ENCODE assay signal across 12 cellular contexts in genomic region chr19:41334793-41335192, GRCh38. TPM values are rescaled to one million over a fixed set of nuclear protein-coding genes. Genes with fewer than 3 reads are reported as not detected.
A peak's percentile ranks its signal among the peaks of the same experiment; 100 is the strongest.
DNase-seq lines count a peak whose midpoint lies in the region; ATAC-seq and TF ChIP-seq lines count a peak whose summit lies in the region.
"Had no signal": no experiment of that assay in that cellular context is flagged by ENCODE, and none has a peak within 500 bp of the region (broad histone marks: within the 10 kb centered on the region; RNA-seq: fewer than 3 reads in every experiment).

No MANE protein-coding gene starts in this region.

- H3K4me3 ChIP-seq in uterus = no peak overlapping the region

- CTCF ChIA-PET in activated naive CD4-positive, alpha-beta T cell treated with anti-CD3 and anti-CD28 coated beads for 36 hours (lab: Charles Lee) = interaction anchor here (1.3 kb wide), 1 partner anchor 14 kb away, joined by 3 read pairs; no protein-coding TSS in a partner anchor

- H3K4me1 ChIP-seq in uterus = no peaks in the 10 kb centered on the region

- no peak overlapping the region for H3K27ac ChIP-seq in uterus

- peaks cover 34% of the 10 kb centered on the region for H3K4me1 Mint-ChIP-seq in activated naive CD4-positive, alpha-beta T cell treated with anti-CD3 and anti-CD28 coated beads for 36 hours (ENCODE audit: low read depth)
- peaks cover 28% of the 10 kb centered on the region for H3K4me1 Mint-ChIP-seq in T-helper 17 cell
- peaks cover 41% of the 10 kb centered on the region for H3K4me1 Mint-ChIP-seq in stimulated activated effector memory CD8-positive, alpha-beta T cell treated with anti-CD3 and anti-CD28 coated beads, Interleukin-12 subunit alpha, Interleukin-12 subunit beta, amount 100 ng/mL, for 72 hours

- peak overlapping the region; percentile 56 for H3K27ac Mint-ChIP-seq in activated naive CD4-positive, alpha-beta T cell treated with anti-CD3 and anti-CD28 coated beads for 36 hours
- no peak overlapping the region for H3K27ac Mint-ChIP-seq in T-helper 17 cell
- H3K27ac Mint-ChIP-seq in stimulated activated effector memory CD8-positive, alpha-beta T cell treated with anti-CD3 and anti-CD28 coated beads, Interleukin-12 subunit alpha, Interleukin-12 subunit beta, amount 100 ng/mL, for 72 hours = peak overlapping the region; percentile 45
- H3K27ac Mint-ChIP-seq: activated CD8-positive, alpha-beta memory T cell treated with anti-CD3 and anti-CD28 coated beads, Interleukin-2, amount 10 ng/mL, durations not matched to agents 7 days and 5 days had no signal

- H3K36me3 Mint-ChIP-seq in activated naive CD4-positive, alpha-beta T cell treated with anti-CD3 and anti-CD28 coated beads for 36 hours (ENCODE audit: low read depth) = peaks cover 28% of the 10 kb centered on the region
- peaks cover 15% of the 10 kb centered on the region for H3K36me3 Mint-ChIP-seq in T-helper 17 cell (ENCODE audit: low read depth)
- peaks cover 100% of the 10 kb centered on the region for H3K36me3 Mint-ChIP-seq in stimulated activated effector memory CD8-positive, alpha-beta T cell treated with anti-CD3 and anti-CD28 coated beads, Interleukin-12 subunit alpha, Interleukin-12 subunit beta, amount 100 ng/mL, for 72 hours

- no peaks in the 10 kb centered on the region for H3K27me3 Mint-ChIP-seq in activated naive CD4-positive, alpha-beta T cell treated with anti-CD3 and anti-CD28 coated beads for 36 hours (ENCODE audit: low read depth)
- no peaks in the 10 kb centered on the region for H3K27me3 Mint-ChIP-seq in T-helper 17 cell
- H3K27me3 Mint-ChIP-seq: activated CD8-positive, alpha-beta memory T cell treated with anti-CD3 and anti-CD28 coated beads, Interleukin-2, amount 10 ng/mL, durations not matched to agents 7 days and 5 days had no signal

- H3K9me3 Mint-ChIP-seq in activated naive CD4-positive, alpha-beta T cell treated with anti-CD3 and anti-CD28 coated beads for 36 hours = no peaks in the 10 kb centered on the region
- H3K9me3 Mint-ChIP-seq in stimulated activated effector memory CD8-positive, alpha-beta T cell treated with anti-CD3 and anti-CD28 coated beads, Interleukin-12 subunit alpha, Interleukin-12 subunit beta, amount 100 ng/mL, for 72 hours = no peaks in the 10 kb centered on the region

- H3K9me3 ChIP-seq in T-helper 17 cell (ENCODE audit: control insufficient read depth, low read length, poor library complexity, severe bottlenecking) (no peaks in the 10 kb centered on the region), uterus (no peaks in the 10 kb centered on the region)

- no peaks in the 10 kb centered on the region for H3K27me3 ChIP-seq in uterus

- TF ChIP-seq POLR2A in uterus (IDR thresholded peaks at IDR 0.05) = no peak

- no peak for TF ChIP-seq CTCF in uterus (IDR thresholded peaks at IDR 0.05)

- intact Hi-C loops in activated naive CD4-positive, alpha-beta T cell treated with anti-CD3 and anti-CD28 coated beads for 36 hours (cut with micrococcal nuclease) = no loop called here
- intact Hi-C loops in left cardiac atrium (cut with DNase I) (no loop called here), head of caudate nucleus (cut with DNase I) (no loop called here), uterus (cut with DNase I; ENCODE audit: low total_unique reads) (no loop called here)

- DNase-seq in activated naive CD4-positive, alpha-beta T cell treated with anti-CD3 and anti-CD28 coated beads for 36 hours = no peak
- DNase-seq in activated naive CD4-positive, alpha-beta T cell treated with anti-CD3 and anti-CD28 coated beads, Interleukin-2, amount 50 U/mL, for 16 hours = no peak
- no peak for DNase-seq in T-helper 17 cell
- DNase-seq in left cardiac atrium = no peak
- no peak for DNase-seq in stimulated activated effector memory CD8-positive, alpha-beta T cell treated with anti-CD3 and anti-CD28 coated beads, Interleukin-12 subunit alpha, Interleukin-12 subunit beta, amount 100 ng/mL, for 72 hours (ENCODE audit: low spot score in 2 of 2)
- no peak for DNase-seq in head of caudate nucleus
- DNase-seq in HuH-7 (ENCODE audit: low spot score) = no peak
- DNase-seq in uterus = no peak
- DNase-seq: ACHN; activated CD8-positive, alpha-beta memory T cell treated with anti-CD3 and anti-CD28 coated beads, Interleukin-2, amount 10 ng/mL, durations not matched to agents 7 days and 5 days; effector CD8-positive, alpha-beta T cell; stimulated activated CD4-positive, alpha-beta T cell treated with anti-CD3 and anti-CD28 coated beads, Interleukin-15, amount 100 ng/mL, for 24 hours had no signal

- H3K36me3 ChIP-seq in uterus = no peaks in the 10 kb centered on the region

- H3K4me3 Mint-ChIP-seq in activated naive CD4-positive, alpha-beta T cell treated with anti-CD3 and anti-CD28 coated beads for 36 hours = no peak overlapping the region
- peak overlapping the region; percentile 45 for H3K4me3 Mint-ChIP-seq in T-helper 17 cell
- no peak overlapping the region for H3K4me3 Mint-ChIP-seq in stimulated activated effector memory CD8-positive, alpha-beta T cell treated with anti-CD3 and anti-CD28 coated beads, Interleukin-12 subunit alpha, Interleukin-12 subunit beta, amount 100 ng/mL, for 72 hours
- H3K4me3 Mint-ChIP-seq: activated CD8-positive, alpha-beta memory T cell treated with anti-CD3 and anti-CD28 coated beads, Interleukin-2, amount 10 ng/mL, durations not matched to agents 7 days and 5 days had no signal

- ATAC-seq in T-helper 17 cell = no peak
- peak; percentile 35 to 47 for ATAC-seq in left cardiac atrium
- ATAC-seq in stimulated activated effector memory CD8-positive, alpha-beta T cell treated with anti-CD3 and anti-CD28 coated beads, Interleukin-12 subunit alpha, Interleukin-12 subunit beta, amount 100 ng/mL, for 72 hours = peak; percentile 42
- ATAC-seq: activated CD8-positive, alpha-beta memory T cell treated with anti-CD3 and anti-CD28 coated beads, Interleukin-2, amount 10 ng/mL, durations not matched to agents 7 days and 5 days had no signal

RNA-seq across cellular contexts. Expression of gene TGFB1, which starts 18.9 kb away (rescaled TPM):
- total RNA-seq in activated naive CD4-positive, alpha-beta T cell treated with anti-CD3 and anti-CD28 coated beads for 36 hours = 10 to 100 TPM; 94.4 to 95.6 TPM
- total RNA-seq in T-helper 17 cell (100 to 1,000 TPM; 408 to 431 TPM), left cardiac atrium (10 to 100 TPM; 29.3 to 31.5 TPM), uterus (10 to 100 TPM in 2 of 4 donors, 1 to 10 TPM in 2; 6.7 to 61.7 (median 15.7) TPM)

RNA-seq across cellular contexts. Expression of gene CCDC97, which starts 24.8 kb away (rescaled TPM):
- total RNA-seq in activated naive CD4-positive, alpha-beta T cell treated with anti-CD3 and anti-CD28 coated beads for 36 hours = 10 to 100 TPM; 14.9 to 15.8 TPM
- 10 to 100 TPM; 34.7 to 35.4 TPM for total RNA-seq in T-helper 17 cell
- 10 to 100 TPM; 18.0 to 18.6 TPM for total RNA-seq in left cardiac atrium
- total RNA-seq in uterus = 10 to 100 TPM in 2 of 4 donors, 1 to 10 TPM in 2; 4.4 to 38.0 (median 10.8) TPM

RNA-seq across cellular contexts. Expression of gene B9D2, which starts 29.2 kb away (rescaled TPM):
- total RNA-seq in activated naive CD4-positive, alpha-beta T cell treated with anti-CD3 and anti-CD28 coated beads for 36 hours = 1 to 10 TPM; 3.5 to 4.1 TPM
- total RNA-seq in T-helper 17 cell (10 to 100 TPM; 37.1 to 41.4 TPM), left cardiac atrium (1 to 10 TPM; 3.5 to 4.1 TPM), uterus (1 to 10 TPM in 2 of 4 donors, under 1 TPM in 1, not detected in 1; 0.29 to 6.2 (median 3.5) TPM)

RNA-seq across cellular contexts. Expression of gene TMEM91, which starts 41.5 kb away (rescaled TPM):
- 1 to 10 TPM; 5.6 to 5.7 TPM for total RNA-seq in activated naive CD4-positive, alpha-beta T cell treated with anti-CD3 and anti-CD28 coated beads for 36 hours
- total RNA-seq in T-helper 17 cell = 10 to 100 TPM in 1 of 2 donors, 1 to 10 TPM in 1; 6.9 to 35.0 TPM
- 1 to 10 TPM; 6.3 to 6.8 TPM for total RNA-seq in left cardiac atrium
- 10 to 100 TPM in 2 of 4 donors, 1 to 10 TPM in 2; 7.1 to 28.1 (median 10.9) TPM for total RNA-seq in uterus

Comparison
In these comparisons a context has a peak if more than half of its experiments do, and no peak if none do; other contexts are left out.
1. RNA of gene TGFB1, which starts 18.9 kb away (total RNA-seq): 408 to 431 TPM in T-helper 17 cell; 94.4 to 95.6 TPM in activated naive CD4-positive, alpha-beta T cell treated with anti-CD3 and anti-CD28 coated beads for 36 hours, 29.3 to 31.5 TPM in left cardiac atrium and 6.7 to 61.7 TPM in uterus; every median in the first group is over 4 times any median in the second.
2. RNA of gene B9D2, which starts 29.2 kb away (total RNA-seq): 37.1 to 41.4 TPM in T-helper 17 cell; 3.5 to 4.1 TPM in activated naive CD4-positive, alpha-beta T cell treated with anti-CD3 and anti-CD28 coated beads for 36 hours, 3.5 to 4.1 TPM in left cardiac atrium and 0.29 to 6.2 TPM in uterus; every median in the first group is over 4 times any median in the second.